In genomic region chr2:11097038-11097720, GRCh38 we compare ENCODE assay signal across 13 cellular contexts. TPM values are rescaled to one million over a fixed set of nuclear protein-coding genes. Genes with fewer than 3 reads are reported as not detected.
DNase-seq lines count a peak whose midpoint lies in the region; ATAC-seq and TF ChIP-seq lines count a peak whose summit lies in the region.
"Had no signal": no experiment of that assay in that cellular context is flagged by ENCODE, and none has a peak within 500 bp of the region (broad histone marks: within the 10 kb centered on the region; RNA-seq: fewer than 3 reads in every experiment).

No MANE protein-coding gene starts in this region.

- no peaks in the 10 kb centered on the region for H3K79me1 ChIP-seq in IMR-90 (ENCODE audit: low read depth in 1 of 2, low read length in 2 of 2)

- no peak overlapping the region for H3K4me2 ChIP-seq in IMR-90 (ENCODE audit: low read depth, low read length)

- peak overlapping the region; percentile 82 for H3K4ac ChIP-seq in IMR-90 (ENCODE audit: low read depth, low read length)

- H3K23ac ChIP-seq in IMR-90 (ENCODE audit: low read depth, low read length), result no peak overlapping the region

- peaks cover 5% of the 10 kb centered on the region for H3K4me1 Mint-ChIP-seq in activated CD4-positive, alpha-beta T cell treated with anti-CD3 and anti-CD28 coated beads, Interleukin-2, amount 10 ng/mL, durations not matched to agents 7 days and 5 days
- H3K4me1 Mint-ChIP-seq in activated T-helper 17 cell treated with anti-CD3 and anti-CD28 coated beads, Interleukin-2, amount 50 U/mL, for 72 hours, result no peaks in the 10 kb centered on the region

- H3K9me3 Mint-ChIP-seq in activated CD4-positive, alpha-beta T cell treated with anti-CD3 and anti-CD28 coated beads, Interleukin-2, amount 10 ng/mL, durations not matched to agents 7 days and 5 days, result peaks cover 4% of the 10 kb centered on the region
- H3K9me3 Mint-ChIP-seq in activated T-helper 17 cell treated with anti-CD3 and anti-CD28 coated beads, Interleukin-2, amount 50 U/mL, for 72 hours, result no peaks in the 10 kb centered on the region
- H3K9me3 Mint-ChIP-seq: CD8-positive, alpha-beta T cell had no signal

- H3K36me3 ChIP-seq in IMR-90 (ENCODE audit: control insufficient read depth, insufficient read depth, low read length), result no peaks in the 10 kb centered on the region
- no peaks in the 10 kb centered on the region for H3K36me3 ChIP-seq in lung (ENCODE audit: control insufficient read depth in 2 of 2, insufficient read depth in 2 of 2, low read length in 2 of 2)
- H3K36me3 ChIP-seq: colonic mucosa had no signal

- H3K27me3 ChIP-seq in IMR-90 (ENCODE audit: control insufficient read depth, insufficient read depth, low read length) (peaks cover 2% of the 10 kb centered on the region; the same call in 1 of the 2 replicates), lung (ENCODE audit: control insufficient read depth, insufficient read depth) (no peaks in the 10 kb centered on the region)
- H3K27me3 ChIP-seq: colonic mucosa had no signal

- H3K27me3 Mint-ChIP-seq in activated CD4-positive, alpha-beta T cell treated with anti-CD3 and anti-CD28 coated beads, Interleukin-2, amount 10 ng/mL, durations not matched to agents 7 days and 5 days, result peaks cover 24% of the 10 kb centered on the region
- H3K27me3 Mint-ChIP-seq in activated T-helper 17 cell treated with anti-CD3 and anti-CD28 coated beads, Interleukin-2, amount 50 U/mL, for 72 hours, result no peaks in the 10 kb centered on the region

- H4K91ac ChIP-seq in IMR-90 (ENCODE audit: insufficient read depth, low read depth, low read length), result peak overlapping the region; percentile 35

- no peak overlapping the region for H3K4me3 ChIP-seq in AG10803 (ENCODE audit: low read length)
- no peak overlapping the region for H3K4me3 ChIP-seq in IMR-90 (ENCODE audit: insufficient read depth, low read depth, low read length)
- no peak overlapping the region for H3K4me3 ChIP-seq in lung
- H3K4me3 ChIP-seq: colonic mucosa had no signal

- peak overlapping the region; percentile 7; the same call in 1 of the 2 replicates for H3K18ac ChIP-seq in IMR-90 (ENCODE audit: low read depth, low read length)

- H2AK5ac ChIP-seq in IMR-90 (ENCODE audit: low read depth, low read length), result peak overlapping the region; percentile 92

- H3K14ac ChIP-seq in IMR-90 (replicated peaks; ENCODE audit: low read depth, low read length), result 0 out of 2 replicates have a peak overlapping the region, but pooled peaks have one; percentile 13

- TF ChIP-seq RAD21 in IMR-90 (IDR thresholded peaks at IDR 0.05; ENCODE audit: low read length), result peak; percentile 13; the same call in 1 of the 2 replicates

- peak overlapping the region; percentile 58 for H2AK9ac ChIP-seq in IMR-90 (replicated peaks; ENCODE audit: low read depth, low read length, poor library complexity)

- peak; percentile 98 for ATAC-seq in IMR-90 (ENCODE audit: low read depth)
- peak; percentile 24 for ATAC-seq in lung (ENCODE audit: insufficient read depth, low FRiP score)
- ATAC-seq in HG03159 (IDR thresholded peaks at IDR 0.05; ENCODE audit: unreplicated experiment), result no peak
- ATAC-seq in activated T-helper 17 cell treated with anti-CD3 and anti-CD28 coated beads, Interleukin-2, amount 50 U/mL, for 72 hours (replicated peaks), result no peak
- ATAC-seq: CD8-positive, alpha-beta T cell; stimulated activated naive CD8-positive, alpha-beta T cell treated with anti-CD3 and anti-CD28 coated beads, Interleukin-15, Interleukin-2, amounts not matched to agents 100 U/mL and 50 U/mL, for 24 hours had no signal

- H3K27ac Mint-ChIP-seq in activated CD4-positive, alpha-beta T cell treated with anti-CD3 and anti-CD28 coated beads, Interleukin-2, amount 10 ng/mL, durations not matched to agents 7 days and 5 days, result no peak overlapping the region
- H3K27ac Mint-ChIP-seq in activated T-helper 17 cell treated with anti-CD3 and anti-CD28 coated beads, Interleukin-2, amount 50 U/mL, for 72 hours, result no peak overlapping the region
- H3K27ac Mint-ChIP-seq: activated naive CD4-positive, alpha-beta T cell treated with anti-CD3 and anti-CD28 coated beads, Interleukin-2, amount 10 ng/mL, durations not matched to agents 7 days and 5 days; CD8-positive, alpha-beta T cell had no signal

- H2BK5ac ChIP-seq in IMR-90 (ENCODE audit: low read depth, low read length, poor library complexity, severe bottlenecking), result peak overlapping the region; percentile 63

- CTCF ChIA-PET in IMR-90 (lab: Yijun Ruan, JAX), result no interaction called here
- CTCF ChIA-PET in activated CD4-positive, alpha-beta T cell treated with anti-CD3 and anti-CD28 coated beads, Interleukin-2, amount 10 ng/mL, durations not matched to agents 7 days and 5 days (lab: Charles Lee), result no interaction called here

- H4K5ac ChIP-seq in IMR-90 (ENCODE audit: low read depth, low read length), result no peak overlapping the region

- 0 out of 2 replicates have a peak overlapping the region, but pooled peaks have one; percentile 19 for H3K27ac ChIP-seq in IMR-90 (ENCODE audit: insufficient read depth, low read length)
- no peak overlapping the region for H3K27ac ChIP-seq in lung (ENCODE audit: low read depth in 1 of 2, low read length in 1 of 2)
- H3K27ac ChIP-seq: colonic mucosa had no signal

- dilution Hi-C loops in IMR-90 (cut with HindIII; ENCODE audit: low sequenced_read_pairs, unreplicated experiment), result no loop called here

- no peak for TF ChIP-seq POLR2A in IMR-90 (IDR thresholded peaks at IDR 0.05; ENCODE audit: low read depth, low read length)

- H3K56ac ChIP-seq in IMR-90 (ENCODE audit: extremely low read depth, insufficient read depth, low read length), result no peak overlapping the region

- H3K36me3 Mint-ChIP-seq in activated CD4-positive, alpha-beta T cell treated with anti-CD3 and anti-CD28 coated beads, Interleukin-2, amount 10 ng/mL, durations not matched to agents 7 days and 5 days (ENCODE audit: low read depth), result no peaks in the 10 kb centered on the region
- H3K36me3 Mint-ChIP-seq in activated T-helper 17 cell treated with anti-CD3 and anti-CD28 coated beads, Interleukin-2, amount 50 U/mL, for 72 hours (ENCODE audit: low read depth), result no peaks in the 10 kb centered on the region
- H3K36me3 Mint-ChIP-seq: activated naive CD4-positive, alpha-beta T cell treated with anti-CD3 and anti-CD28 coated beads, Interleukin-2, amount 10 ng/mL, durations not matched to agents 7 days and 5 days; CD8-positive, alpha-beta T cell had no signal

- intact Hi-C loops in IMR-90 (cut with micrococcal nuclease), result no loop called here

- TF ChIP-seq CTCF in AG10803 (conservative IDR thresholded peaks at IDR 0.05; ENCODE audit: low read length), result no peak
- no peak for TF ChIP-seq CTCF in IMR-90 (conservative IDR thresholded peaks at IDR 0.05; ENCODE audit: low read depth, low read length)
- no peak for TF ChIP-seq CTCF in lung (IDR thresholded peaks at IDR 0.05; ENCODE audit: control extremely low read depth, extremely low read depth)

- DNase-seq in AG10803 (ENCODE audit: low read depth) (peak; percentile 71), IMR-90 (peak; percentile 84), dedifferentiated amniotic fluid mesenchymal stem cell (ENCODE audit: extremely low spot score) (peak; percentile 68), lung (ENCODE audit: low spot score) (no peak), NCI-H2196 (lab: John Stamatoyannopoulos, UW; ENCODE audit: unreplicated experiment) (no peak)
- no peak for DNase-seq in activated CD4-positive, alpha-beta T cell treated with anti-CD3 and anti-CD28 coated beads, Interleukin-2, amount 10 ng/mL, durations not matched to agents 7 days and 5 days
- DNase-seq: activated naive CD4-positive, alpha-beta T cell treated with anti-CD3 and anti-CD28 coated beads, Interleukin-2, amount 10 ng/mL, durations not matched to agents 7 days and 5 days; CD8-positive, alpha-beta T cell; colonic mucosa; stimulated activated CD4-positive, alpha-beta T cell treated with anti-CD3 and anti-CD28 coated beads, Interleukin-2, amount 100 ng/mL, for 24 hours; stimulated activated naive CD8-positive, alpha-beta T cell treated with anti-CD3 and anti-CD28 coated beads, Interleukin-15, Interleukin-2, amounts not matched to agents 100 U/mL and 50 U/mL, for 24 hours had no signal

- peak overlapping the region in 1 of 2 experiments; percentile 60; a peak in 2 of 4 replicates for H4K8ac ChIP-seq in IMR-90 (ENCODE audit: low read depth in 2 of 2, low read length in 2 of 2)

- peak overlapping the region; percentile 83 for H2BK120ac ChIP-seq in IMR-90 (ENCODE audit: low read depth, low read length)

- H2AFZ ChIP-seq in IMR-90 (replicated peaks; ENCODE audit: low read length, poor library complexity), result peak overlapping the region; percentile 78

- 74% methylated on average over 6 of the region's 13 CpGs; no CpG with 5 or more reads in 1 of the 2 experiments for WGBS in IMR-90 (ENCODE audit: extremely low coverage in 2 of 2, insufficient read length in 1 of 2), 2 experiments
- 80 to 81% methylated on average over 13 of the region's 13 CpGs for WGBS in lung, 2 donors

- H3K9me1 ChIP-seq in IMR-90 (ENCODE audit: insufficient read depth, low read length), result peaks cover 13% of the 10 kb centered on the region

- H3K9ac ChIP-seq in IMR-90 (ENCODE audit: low read depth, low read length), result no peak overlapping the region

- no peaks in the 10 kb centered on the region for H4K20me1 ChIP-seq in IMR-90 (ENCODE audit: insufficient read depth, low read length)

- no TSS peak for BruUV-seq in IMR-90 (replicated peaks; lab: Mats Ljungman, UMichigan)

- in situ Hi-C loops in IMR-90 (cut with MboI; ENCODE audit: low sequenced_read_pairs), result no loop called here

- POLR2A ChIA-PET in IMR-90 (lab: Charles Lee; ENCODE audit: unreplicated experiment), result no interaction called here
- POLR2A ChIA-PET in activated CD4-positive, alpha-beta T cell treated with anti-CD3 and anti-CD28 coated beads, Interleukin-2, amount 10 ng/mL, durations not matched to agents 7 days and 5 days (lab: Charles Lee), result no interaction called here

- peak overlapping the region; percentile 40; the same call in 2 of the 3 replicates for H2BK15ac ChIP-seq in IMR-90 (ENCODE audit: low read depth, low read length)

- H3K4me3 Mint-ChIP-seq in activated CD4-positive, alpha-beta T cell treated with anti-CD3 and anti-CD28 coated beads, Interleukin-2, amount 10 ng/mL, durations not matched to agents 7 days and 5 days, result no peak overlapping the region
- no peak overlapping the region for H3K4me3 Mint-ChIP-seq in activated T-helper 17 cell treated with anti-CD3 and anti-CD28 coated beads, Interleukin-2, amount 50 U/mL, for 72 hours
- H3K4me3 Mint-ChIP-seq: activated naive CD4-positive, alpha-beta T cell treated with anti-CD3 and anti-CD28 coated beads, Interleukin-2, amount 10 ng/mL, durations not matched to agents 7 days and 5 days; CD8-positive, alpha-beta T cell had no signal

- H3K9me3 ChIP-seq in IMR-90 (ENCODE audit: control insufficient read depth, insufficient read depth, low read length), result no peaks in the 10 kb centered on the region
- H3K9me3 ChIP-seq in lung (ENCODE audit: control insufficient read depth in 2 of 2, insufficient read depth in 1 of 2, low read length in 1 of 2), result peaks cover 0 to 2% of the 10 kb centered on the region in 2 donors
- H3K9me3 ChIP-seq: colonic mucosa had no signal

- H3K4me1 ChIP-seq in IMR-90 (ENCODE audit: control insufficient read depth, insufficient read depth, low read length) (peaks cover 5% of the 10 kb centered on the region), lung (ENCODE audit: control insufficient read depth in 2 of 2, insufficient read depth in 2 of 2, low read length in 2 of 2) (no peaks in the 10 kb centered on the region)
- H3K4me1 ChIP-seq: colonic mucosa had no signal

- peak overlapping the region; percentile 90 for H2BK20ac ChIP-seq in IMR-90 (ENCODE audit: low read depth, low read length)

RNA-seq across cellular contexts. Expression of gene SLC66A3, which starts 58.1 kb away (rescaled TPM):
- 18.1 and 18.9 TPM in 2 replicates for total RNA-seq in IMR-90 (2012; rRNA removed)
- 25.2 and 27.0 TPM in 2 replicates for polyA plus RNA-seq in IMR-90 (2012; rRNA removed)
- 11.2 and 30.6 TPM in 2 replicates for polyA plus RNA-seq in IMR-90 (2012; cell fraction: cytosol; rRNA removed)
- 14.2 and 15.3 TPM in 2 replicates for polyA plus RNA-seq in IMR-90 (2012; cell fraction: nucleus; rRNA removed; ENCODE audit: low replicate concordance)
- total RNA-seq in lung, result 10 to 100 TPM; 23.4 to 27.4 TPM
- 10 to 100 TPM; 17.6 to 21.3 TPM for polyA plus RNA-seq in lung
- total RNA-seq in activated CD4-positive, alpha-beta T cell treated with anti-CD3 and anti-CD28 coated beads, Interleukin-2, amount 10 ng/mL, durations not matched to agents 7 days and 5 days, result 10 to 100 TPM; 21.6 to 23.4 TPM
- 10 to 100 TPM in 1 of 2 donors, 1 to 10 TPM in 1; 8.4 to 11.9 TPM for total RNA-seq in activated T-helper 17 cell treated with anti-CD3 and anti-CD28 coated beads, Interleukin-2, amount 50 U/mL, for 72 hours

Comparison
In these comparisons a context has a peak if more than half of its experiments do, and no peak if none do; other contexts are left out.
1. DNase-seq: peak in AG10803 (single experiment), IMR-90 (single experiment) and dedifferentiated amniotic fluid mesenchymal stem cell (single experiment); none in lung (single experiment), activated CD4-positive, alpha-beta T cell treated with anti-CD3 and anti-CD28 coated beads, Interleukin-2, amount 10 ng/mL, durations not matched to agents 7 days and 5 days (single experiment) and NCI-H2196 (single experiment).
2. ATAC-seq: peak in IMR-90 (single experiment) and lung (single experiment); none in HG03159 (single experiment) and activated T-helper 17 cell treated with anti-CD3 and anti-CD28 coated beads, Interleukin-2, amount 50 U/mL, for 72 hours (single experiment).